Comparison of ENCODE assay signal across 28 cellular contexts in genomic region chr9:116461632-116462031, GRCh38.
"Had no signal": no experiment of that assay in that cellular context is flagged by ENCODE, and none has a peak within 500 bp of the region (broad histone marks: within the 10 kb centered on the region; RNA-seq: fewer than 3 reads in every experiment).

No MANE protein-coding gene starts in this region.

- H2AFZ ChIP-seq: hepatocyte had no signal

- H3K4me1 ChIP-seq: colonic mucosa, esophagus muscularis mucosa, esophagus squamous epithelium, foreskin keratinocyte, gastrocnemius medialis, gastroesophageal sphincter, heart left ventricle, heart right ventricle had no signal

- ATAC-seq: effector memory CD8-positive, alpha-beta T cell; esophagus mucosa; foreskin keratinocyte; gastrocnemius medialis; gastroesophageal sphincter; heart left ventricle; heart right ventricle had no signal

- DNase-seq: colonic mucosa; cortex of kidney; dermis blood vessel endothelial cell; dorsolateral prefrontal cortex; effector CD4-positive, alpha-beta T cell; effector CD8-positive, alpha-beta T cell; effector memory CD4-positive, alpha-beta T cell; effector memory CD8-positive, alpha-beta T cell; endodermal cell; erythroblast; esophagus squamous epithelium; foreskin fibroblast; foreskin keratinocyte; foreskin melanocyte; gastrocnemius medialis; glutamatergic neuron; head of caudate nucleus; heart left ventricle; heart right ventricle had no signal

- H3K79me2 ChIP-seq: hepatocyte had no signal

- H3K4me2 ChIP-seq: hepatocyte had no signal

- H3K36me3 ChIP-seq: colonic mucosa, esophagus muscularis mucosa, esophagus squamous epithelium, gastrocnemius medialis, gastroesophageal sphincter, heart left ventricle, heart right ventricle had no signal

- H3K27ac ChIP-seq: colonic mucosa, coronary artery, dorsolateral prefrontal cortex, epithelial cell of prostate, esophagus muscularis mucosa, esophagus squamous epithelium, foreskin keratinocyte, gastrocnemius medialis, gastroesophageal sphincter, heart left ventricle, heart right ventricle, hepatocyte had no signal

- H3K27me3 ChIP-seq: colonic mucosa, dorsolateral prefrontal cortex, esophagus muscularis mucosa, gastrocnemius medialis, gastroesophageal sphincter, heart left ventricle, heart right ventricle, hepatocyte had no signal

- H3K4me3 ChIP-seq: colonic mucosa, coronary artery, dorsolateral prefrontal cortex, esophagus muscularis mucosa, esophagus squamous epithelium, gastrocnemius medialis, gastroesophageal sphincter, heart left ventricle, heart right ventricle, hepatocyte had no signal

- FAIRE-seq: endometrium, endothelial cell of umbilical vein, frontal cortex had no signal

- H3K9me3 ChIP-seq: colonic mucosa had no signal
